In genomic region chr4:189810318-189811181, GRCh38 we compare ENCODE assay signal across 7 cellular contexts.
A peak's percentile ranks its signal among the peaks of the same experiment; 100 is the strongest.
DNase-seq lines count a peak whose midpoint lies in the region; ATAC-seq, FAIRE-seq and TF ChIP-seq lines count a peak whose summit lies in the region.
"Not testable (repeated sequence)": the region's sequence is repeated elsewhere in the genome, so short reads cannot be mapped to it uniquely, and the experiment has no call there.

No MANE protein-coding gene starts in this region.

- H3K4me1 ChIP-seq in RWPE2 (ENCODE audit: insufficient read depth, poor library complexity, severe bottlenecking); colonic mucosa; right atrium auricular region; small intestine (ENCODE audit: control insufficient read depth in 2 of 2, insufficient read depth in 1 of 2, low read depth in 1 of 2, low read length in 1 of 2): not testable (repeated sequence)

- ATAC-seq in RWPE2 (ENCODE audit: low read depth): peak; percentile 48; the same call in 2 of the 3 replicates
- ATAC-seq in esophagus mucosa: peak; percentile 42

- H3K36me3 ChIP-seq in RWPE2 (ENCODE audit: low read depth); colonic mucosa; right atrium auricular region; small intestine (ENCODE audit: control insufficient read depth in 2 of 2, insufficient read depth in 2 of 2, low read length in 2 of 2): not testable (repeated sequence)

- not testable (repeated sequence) for H3K9me3 Mint-ChIP-seq in activated naive CD8-positive, alpha-beta T cell (ENCODE audit: low read depth)

- H3K27ac Mint-ChIP-seq in activated naive CD8-positive, alpha-beta T cell: not testable (repeated sequence)

- H3K4me3 ChIP-seq in RWPE2 (ENCODE audit: severe bottlenecking) (peak overlapping the region; percentile 8), right atrium auricular region (peak overlapping the region; percentile 11 to 29), small intestine (ENCODE audit: low read depth in 1 of 2, low read length in 2 of 2) (peak overlapping the region in 1 of 2 donors; percentile 22)
- H3K4me3 ChIP-seq in colonic mucosa: not testable (repeated sequence)

- intact Hi-C loops in colonic mucosa (cut with DNase I): not testable (repeated sequence)

- not testable (repeated sequence) for H3K4me1 Mint-ChIP-seq in activated naive CD8-positive, alpha-beta T cell (ENCODE audit: low read depth)

- not testable (repeated sequence) for H3K9ac ChIP-seq in colonic mucosa (ENCODE audit: low read depth in 2 of 2, low read length in 2 of 2)

- DNase-seq in HT-29 (ENCODE audit: low spot score): peak; percentile 16
- DNase-seq in RWPE2 (ENCODE audit: low spot score); right atrium auricular region (ENCODE audit: low spot score): not testable (repeated sequence)
- peak; percentile 22 for DNase-seq in colonic mucosa
- peak; percentile 22 for DNase-seq in small intestine

- H3K27me3 Mint-ChIP-seq in activated naive CD8-positive, alpha-beta T cell: peaks cover 10% of the 10 kb centered on the region

- H3K4me3 Mint-ChIP-seq in activated naive CD8-positive, alpha-beta T cell: peak overlapping the region; percentile 70

- not testable (repeated sequence) for H3K9me3 ChIP-seq in RWPE2 (ENCODE audit: severe bottlenecking); colonic mucosa; right atrium auricular region; small intestine (ENCODE audit: control insufficient read depth, low read depth)

- not testable (repeated sequence) for TF ChIP-seq CTCF in RWPE2 (IDR thresholded peaks at IDR 0.05; ENCODE audit: poor library complexity, severe bottlenecking); colonic mucosa (IDR thresholded peaks at IDR 0.05); right atrium auricular region (IDR thresholded peaks at IDR 0.05)

- H3K27ac ChIP-seq in RWPE2 (ENCODE audit: poor library complexity, severe bottlenecking): peak overlapping the region; percentile 24
- not testable (repeated sequence) for H3K27ac ChIP-seq in colonic mucosa; right atrium auricular region; small intestine (ENCODE audit: low read depth in 1 of 2, low read length in 1 of 2)

- H3K27me3 ChIP-seq in RWPE2 (ENCODE audit: insufficient read depth, poor library complexity, severe bottlenecking); colonic mucosa; right atrium auricular region; small intestine (ENCODE audit: control insufficient read depth in 2 of 2, insufficient read depth in 2 of 2, low read length in 2 of 2): not testable (repeated sequence)

- H3K36me3 Mint-ChIP-seq in activated naive CD8-positive, alpha-beta T cell: not testable (repeated sequence)

- 32 to 59% (median 42%) methylated on average over 46 to 65 of the region's 75 CpGs for WGBS in small intestine, 3 donors

- FAIRE-seq in small intestine (lab: Jason Lieb, UNC): not testable (repeated sequence)
